In the genomic region with DNA sequence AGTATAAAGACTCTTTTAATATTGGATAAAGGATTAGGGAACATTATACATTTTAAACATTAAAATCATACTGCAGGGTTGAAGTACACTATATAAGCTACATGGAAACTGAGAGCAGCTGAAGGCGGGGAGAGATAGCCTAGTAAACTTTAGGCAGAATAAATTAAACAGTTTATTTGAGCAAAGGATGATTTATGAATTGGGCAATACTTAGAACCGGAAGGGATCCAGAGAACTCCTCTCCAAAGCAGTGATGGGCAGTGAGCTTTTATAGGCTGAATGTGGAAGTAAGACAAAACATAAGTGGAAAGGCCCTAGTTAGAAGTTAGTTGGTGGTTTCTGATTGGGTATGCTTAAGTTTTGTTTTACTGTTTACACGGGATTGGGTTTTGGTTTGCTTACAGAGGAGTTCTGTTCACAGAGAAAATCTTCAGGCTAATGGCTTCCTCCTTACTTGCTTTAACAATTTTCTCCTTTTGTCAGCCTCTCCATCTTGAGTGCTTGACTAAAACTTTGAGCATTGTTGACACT, we compare ENCODE assay signal across 12 cellular contexts. TPM values are rescaled to one million over a fixed set of nuclear protein-coding genes. Genes with fewer than 3 reads are reported as not detected.
DNase-seq lines count a peak whose midpoint lies in the region; ATAC-seq and TF ChIP-seq lines count a peak whose summit lies in the region.
"Had no signal": no experiment of that assay in that cellular context is flagged by ENCODE, and none has a peak within 500 bp of the region (broad histone marks: within the 10 kb centered on the region; RNA-seq: fewer than 3 reads in every experiment).

No MANE protein-coding gene starts in this region.

- H3K4me3 ChIP-seq in neutrophil (ENCODE audit: low read depth in 1 of 2, low read length in 1 of 2) = no peak overlapping the region

- ATAC-seq in HG02588 (IDR thresholded peaks at IDR 0.05; ENCODE audit: unreplicated experiment) = peak; percentile 58
- peak; percentile 43 for ATAC-seq in HG03571 (IDR thresholded peaks at IDR 0.05; ENCODE audit: unreplicated experiment)
- ATAC-seq: SK-N-SH treated with all-trans-retinoic acid at 6 μM for 48 hours; stimulated activated effector memory CD8-positive, alpha-beta T cell treated with anti-CD3 and anti-CD28 coated beads, Interleukin-12 subunit alpha, Interleukin-12 subunit beta, amount 100 ng/mL, for 72 hours had no signal

- no peaks in the 10 kb centered on the region for H3K27me3 Mint-ChIP-seq in activated naive CD8-positive, alpha-beta T cell
- H3K27me3 Mint-ChIP-seq in activated naive CD8-positive, alpha-beta T cell treated with anti-CD3 and anti-CD28 coated beads for 36 hours = no peaks in the 10 kb centered on the region
- H3K27me3 Mint-ChIP-seq: central memory CD8-positive, alpha-beta T cell had no signal

- H3K9me3 Mint-ChIP-seq in activated naive CD8-positive, alpha-beta T cell (ENCODE audit: low read depth) = no peaks in the 10 kb centered on the region
- H3K9me3 Mint-ChIP-seq in activated naive CD8-positive, alpha-beta T cell treated with anti-CD3 and anti-CD28 coated beads for 36 hours = peaks cover 1% of the 10 kb centered on the region
- H3K9me3 Mint-ChIP-seq: central memory CD8-positive, alpha-beta T cell; stimulated activated effector memory CD8-positive, alpha-beta T cell treated with anti-CD3 and anti-CD28 coated beads, Interleukin-12 subunit alpha, Interleukin-12 subunit beta, amount 100 ng/mL, for 72 hours had no signal

- TF ChIP-seq CTCF in neutrophil (IDR thresholded peaks at IDR 0.05) = no peak
- no peak for TF ChIP-seq CTCF in GM13977 (IDR thresholded peaks at IDR 0.05; ENCODE audit: extremely low read depth, insufficient read depth, missing control alignments)

- H3K36me3 ChIP-seq in neutrophil = no peaks in the 10 kb centered on the region

- H3K27ac Mint-ChIP-seq in activated naive CD8-positive, alpha-beta T cell = peak overlapping the region; percentile 5
- no peak overlapping the region for H3K27ac Mint-ChIP-seq in activated naive CD8-positive, alpha-beta T cell treated with anti-CD3 and anti-CD28 coated beads for 36 hours

- in situ Hi-C loops in GM13977 (cut with MboI; ENCODE audit: low pct_unique_long_range_greater_than_20kb, low sequenced_read_pairs, unreplicated experiment) = no loop called here

- H3K27ac ChIP-seq in neutrophil = peak overlapping the region; percentile 33

- peaks cover 16 to 43% of the 10 kb centered on the region in 2 experiments for H3K4me1 ChIP-seq in neutrophil (ENCODE audit: control insufficient read depth in 1 of 2, insufficient read depth in 1 of 2, low read depth in 1 of 2, low read length in 1 of 2)

- H3K4me1 Mint-ChIP-seq in activated naive CD8-positive, alpha-beta T cell (ENCODE audit: low read depth) = peaks cover 80% of the 10 kb centered on the region
- H3K4me1 Mint-ChIP-seq in activated naive CD8-positive, alpha-beta T cell treated with anti-CD3 and anti-CD28 coated beads for 36 hours = peaks cover 75% of the 10 kb centered on the region

- H3K36me3 Mint-ChIP-seq in activated naive CD8-positive, alpha-beta T cell = peaks cover 13% of the 10 kb centered on the region
- H3K36me3 Mint-ChIP-seq in activated naive CD8-positive, alpha-beta T cell treated with anti-CD3 and anti-CD28 coated beads for 36 hours = peaks cover 64% of the 10 kb centered on the region

- H3K4me3 Mint-ChIP-seq in activated naive CD8-positive, alpha-beta T cell = no peak overlapping the region
- H3K4me3 Mint-ChIP-seq in activated naive CD8-positive, alpha-beta T cell treated with anti-CD3 and anti-CD28 coated beads for 36 hours = no peak overlapping the region
- H3K4me3 Mint-ChIP-seq: central memory CD8-positive, alpha-beta T cell; stimulated activated effector memory CD8-positive, alpha-beta T cell treated with anti-CD3 and anti-CD28 coated beads, Interleukin-12 subunit alpha, Interleukin-12 subunit beta, amount 100 ng/mL, for 72 hours had no signal

- H3K9me3 ChIP-seq in neutrophil = no peaks in the 10 kb centered on the region

- no peak for DNase-seq in activated naive CD8-positive, alpha-beta T cell treated with anti-CD3 and anti-CD28 coated beads for 36 hours
- no peak for DNase-seq in GM13977 (ENCODE audit: low spot score)
- no peak for DNase-seq in medulla oblongata (ENCODE audit: extremely low spot score)
- DNase-seq in UCSD-AML1 (lab: John Stamatoyannopoulos, UW; ENCODE audit: unreplicated experiment) = no peak
- DNase-seq: foreskin melanocyte had no signal

- H3K27me3 ChIP-seq in neutrophil = no peaks in the 10 kb centered on the region

RNA-seq across cellular contexts. Expression of a gene that starts 18.9 kb away (rescaled TPM):
- 10 to 100 TPM; 21.2 to 21.3 TPM for total RNA-seq in activated naive CD8-positive, alpha-beta T cell treated with anti-CD3 and anti-CD28 coated beads for 36 hours
